ENCODE assay signal across 8 cellular contexts in the genomic region with DNA sequence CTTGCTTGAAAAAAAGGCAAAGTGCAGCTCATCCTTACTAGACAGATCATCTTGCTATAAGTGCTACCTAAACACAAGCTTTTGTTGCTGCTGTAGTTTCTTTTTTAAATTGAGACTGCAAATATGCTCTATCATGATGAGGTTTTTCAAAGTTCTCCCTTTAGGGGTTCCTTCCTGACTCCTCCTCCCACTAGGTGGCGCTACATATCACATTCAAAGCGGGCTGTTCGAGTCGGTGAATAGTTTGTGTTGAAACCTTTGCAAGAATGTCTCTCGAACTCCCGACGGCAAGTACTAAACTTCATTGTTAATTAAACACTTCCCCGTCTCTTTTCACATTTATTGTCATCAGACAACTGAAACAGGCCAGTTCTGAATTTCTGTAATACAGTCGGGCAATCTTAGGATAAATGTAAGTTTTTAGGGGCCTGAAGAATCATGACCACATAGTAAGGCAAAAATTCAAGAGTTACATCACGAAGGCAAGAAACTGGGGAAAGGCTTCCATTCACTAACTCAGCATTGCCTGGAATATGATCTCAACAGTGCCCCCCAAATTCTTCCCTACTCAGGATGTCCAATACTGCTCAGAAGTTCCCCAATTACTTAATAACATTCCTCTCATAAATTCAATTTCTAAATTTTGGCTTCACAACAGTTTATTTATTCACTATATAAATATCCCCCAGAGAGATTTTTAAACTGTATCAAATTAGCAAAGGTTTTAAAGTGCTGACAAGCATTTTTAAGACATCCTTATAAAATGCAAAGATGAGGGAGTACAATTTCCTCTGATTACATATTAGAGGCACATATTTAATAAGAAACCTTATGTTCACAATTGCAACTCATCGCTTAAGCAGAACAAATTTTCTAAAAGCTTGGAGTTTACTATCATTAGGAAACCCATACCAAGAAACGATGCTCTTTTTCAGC. TPM values are rescaled to one million over a fixed set of nuclear protein-coding genes. Genes with fewer than 3 reads are reported as not detected.
DNase-seq lines count a peak whose midpoint lies in the region; ATAC-seq and TF ChIP-seq lines count a peak whose summit lies in the region.

No MANE protein-coding gene starts in this region.

- H3K9me3 ChIP-seq in endodermal cell (ENCODE audit: control insufficient read depth, low read length) (no peaks in the 10 kb centered on the region), mucosa of descending colon (no peaks in the 10 kb centered on the region)

- H3K9me3 Mint-ChIP-seq in endodermal cell = no peaks in the 10 kb centered on the region

- H3K36me3 Mint-ChIP-seq in endodermal cell (ENCODE audit: low read depth) = no peaks in the 10 kb centered on the region

- intact Hi-C loops in mucosa of descending colon (cut with DNase I, micrococcal nuclease) = loop anchor here (5.0 to 10.0 kb wide), 2 partner anchors 707 to 1330 kb away; a partner anchor contains a TSS

- H3K36me3 ChIP-seq in endodermal cell (ENCODE audit: control insufficient read depth, insufficient read depth, low read length) = no peaks in the 10 kb centered on the region
- no peaks in the 10 kb centered on the region for H3K36me3 ChIP-seq in mucosa of descending colon (ENCODE audit: low read depth)

- H3K9ac ChIP-seq in endodermal cell (ENCODE audit: extremely low read depth, low read length, poor library complexity, severe bottlenecking) = no peak overlapping the region

- WGBS in endodermal cell (ENCODE audit: insufficient coverage in 1 of 2, insufficient read length in 1 of 2), 2 experiments = 43 to 94% methylated on average over 3 to 12 of the region's 12 CpGs

- H3K27me3 ChIP-seq in endodermal cell (ENCODE audit: control insufficient read depth, insufficient read depth, low read length, poor library complexity, severe bottlenecking) = peaks cover 10% of the 10 kb centered on the region

- H3K4me3 Mint-ChIP-seq in endodermal cell = no peak overlapping the region

- peaks cover 27% of the 10 kb centered on the region for H3K4me1 Mint-ChIP-seq in endodermal cell

- DNase-seq in COLO668 (lab: John Stamatoyannopoulos, UW; ENCODE audit: unreplicated experiment) (peak; percentile 33), HFF-Myc (ENCODE audit: extremely low read depth, low read depth) (peak; percentile 72), NOMO-1 (lab: John Stamatoyannopoulos, UW; ENCODE audit: unreplicated experiment in 2 of 2) (peak; percentile 56 to 78), endodermal cell (peak; percentile 97), mucosa of descending colon (peak in 2 of 3 donors; percentile 53 to 94)
- peak; percentile 65 to 72 for DNase-seq in activated CD8-positive, alpha-beta memory T cell treated with anti-CD3 and anti-CD28 coated beads for 4 hours (ENCODE audit: low read depth in 2 of 2)
- peak; percentile 87 for DNase-seq in stimulated activated CD8-positive, alpha-beta memory T cell treated with anti-CD3 and anti-CD28 coated beads, Interleukin-4, amount 100 ng/mL, for 48 hours

- peaks cover 23% of the 10 kb centered on the region for H3K27me3 Mint-ChIP-seq in endodermal cell (ENCODE audit: insufficient read depth)

- TF ChIP-seq CTCF in HFF-Myc (IDR thresholded peaks at IDR 0.05; ENCODE audit: low read depth, low read length, missing control alignments) = peak; percentile 91
- peak; percentile 94 for TF ChIP-seq CTCF in endodermal cell (conservative IDR thresholded peaks at IDR 0.05)
- peak; percentile 72 for TF ChIP-seq CTCF in mucosa of descending colon (IDR thresholded peaks at IDR 0.05)

- peak; percentile 70 for ATAC-seq in mucosa of descending colon
- no peak for ATAC-seq in HG02642 (IDR thresholded peaks at IDR 0.05; ENCODE audit: poor library complexity, unreplicated experiment)

- peak overlapping the region; percentile 8; the same call in 1 of the 2 replicates for H3K4me3 ChIP-seq in HFF-Myc (replicated peaks; ENCODE audit: low read depth, low read length)
- H3K4me3 ChIP-seq in endodermal cell (ENCODE audit: low read length) = no peak overlapping the region
- no peak overlapping the region for H3K4me3 ChIP-seq in mucosa of descending colon

- H3K27ac ChIP-seq in endodermal cell (ENCODE audit: low read depth, low read length) = no peak overlapping the region

- H3K4me1 ChIP-seq in endodermal cell (ENCODE audit: control insufficient read depth, insufficient read depth, low read length) (peaks cover 3% of the 10 kb centered on the region), mucosa of descending colon (ENCODE audit: low read depth) (no peaks in the 10 kb centered on the region)

- peak overlapping the region; percentile 37 for H3K27ac Mint-ChIP-seq in endodermal cell

RNA-seq across cellular contexts. Expression of a gene that starts 6.7 kb away (rescaled TPM):
- total RNA-seq in endodermal cell = 1 to 10 TPM; 1.9 to 2.4 TPM
- 4.1 TPM for polyA plus RNA-seq in endodermal cell (2013, experiment 1 of 2)
- 4.3 TPM for polyA plus RNA-seq in endodermal cell (2013, experiment 2 of 2)
- 1 to 10 TPM in 1 of 3 donors, under 1 TPM in 1, not detected in 1; 0.65 to 1.2 TPM for total RNA-seq in mucosa of descending colon

Comparison
In these comparisons a context has a peak if more than half of its experiments do, and no peak if none do; other contexts are left out.
1. DNase-seq: peak in every context shown above with its lines; median percentile 97 in endodermal cell; 87 in stimulated activated CD8-positive, alpha-beta memory T cell treated with anti-CD3 and anti-CD28 coated beads, Interleukin-4, amount 100 ng/mL, for 48 hours; 74 in mucosa of descending colon; 72 in HFF-Myc; 68 in activated CD8-positive, alpha-beta memory T cell treated with anti-CD3 and anti-CD28 coated beads for 4 hours; 67 in NOMO-1; 33 in COLO668.